8 cellular contexts compared by ENCODE assay signal in the genomic region with DNA sequence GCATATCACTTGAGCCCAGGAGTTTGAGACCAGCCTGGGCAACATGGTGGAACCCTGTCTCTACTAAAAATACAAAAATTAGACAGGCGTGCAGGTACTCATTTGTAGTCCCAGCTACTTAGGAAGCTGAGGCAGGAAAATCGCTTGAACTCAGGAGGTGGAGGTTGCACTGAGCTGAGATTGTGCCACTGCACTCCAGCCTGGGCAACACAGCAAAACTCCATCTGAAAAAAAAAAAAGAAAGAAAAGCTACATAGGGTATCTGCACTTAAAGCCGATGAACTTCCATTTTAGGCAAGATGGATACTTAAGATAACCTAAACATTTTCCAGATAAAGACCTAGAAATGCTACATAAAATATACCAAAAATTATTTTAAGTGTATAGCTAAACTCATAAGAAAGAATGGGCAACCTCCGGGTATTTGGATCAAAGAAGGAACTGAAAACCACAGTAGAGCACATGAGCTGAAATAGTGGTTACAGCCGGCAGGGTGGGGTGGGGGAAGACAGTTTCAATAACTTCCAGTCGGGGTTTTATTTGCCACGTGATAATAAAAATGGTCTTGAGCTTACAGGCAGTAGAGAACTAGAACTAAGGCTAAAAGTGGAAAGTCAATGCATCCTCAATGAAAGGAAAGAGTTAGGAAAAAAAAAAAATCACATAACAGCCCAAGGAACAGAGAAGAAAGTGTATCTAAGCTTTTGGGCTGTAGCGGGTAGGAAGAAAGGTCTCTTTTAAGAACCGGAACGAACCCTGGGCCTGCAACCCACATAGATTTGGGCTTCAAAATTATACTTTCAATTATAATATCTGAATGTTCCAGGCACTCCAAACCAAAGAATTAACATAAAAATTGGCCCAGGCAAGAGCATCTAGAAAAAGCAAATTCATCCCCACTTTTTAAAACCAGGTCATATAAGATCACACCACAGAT. TPM values are rescaled to one million over a fixed set of nuclear protein-coding genes. Genes with fewer than 3 reads are reported as not detected.
DNase-seq lines count a peak whose midpoint lies in the region; ATAC-seq and TF ChIP-seq lines count a peak whose summit lies in the region.

No MANE protein-coding gene starts in this region.

- no peaks in the 10 kb centered on the region for H3K79me2 ChIP-seq in KMS-11 (ENCODE audit: insufficient read depth, low read depth)

- DNase-seq in GM10266 (ENCODE audit: extremely low spot score), result peak; percentile 53
- DNase-seq in activated T-cell treated with anti-CD3 and anti-CD28 coated beads, Interleukin-2, amount 50 U/mL, for 24 hours, result no peak
- DNase-seq in natural killer cell treated with Interleukin-12 subunit alpha and Interleukin-12 subunit beta and Interleukin-15 and Interleukin-18, amount 100 ng/mL, for 72 hours (ENCODE audit: low spot score), result no peak
- DNase-seq in NCI-H2029 treated with DMSO at 0.1 percent for 48 hours (lab: John Stamatoyannopoulos, UW), result no peak
- no peak for DNase-seq in BE2C
- no peak for DNase-seq in NCI-H1105 treated with DMSO at 0.1 percent for 48 hours (lab: John Stamatoyannopoulos, UW)

- H3K4me3 Mint-ChIP-seq in activated T-cell treated with anti-CD3 and anti-CD28 coated beads, Interleukin-2, amount 50 U/mL, for 24 hours, result peak overlapping the region; percentile 39
- H3K4me3 Mint-ChIP-seq in natural killer cell treated with Interleukin-12 subunit alpha and Interleukin-12 subunit beta and Interleukin-15 and Interleukin-18, amount 100 ng/mL, for 72 hours, result peak overlapping the region; percentile 37

- H3K36me3 Mint-ChIP-seq in activated T-cell treated with anti-CD3 and anti-CD28 coated beads, Interleukin-2, amount 50 U/mL, for 24 hours (ENCODE audit: low read depth), result peaks cover 56% of the 10 kb centered on the region
- H3K36me3 Mint-ChIP-seq in natural killer cell treated with Interleukin-12 subunit alpha and Interleukin-12 subunit beta and Interleukin-15 and Interleukin-18, amount 100 ng/mL, for 72 hours, result peaks cover 16% of the 10 kb centered on the region

- peaks cover 24% of the 10 kb centered on the region for H3K4me1 ChIP-seq in KMS-11 (ENCODE audit: low read depth, poor library complexity, severe bottlenecking)
- no peaks in the 10 kb centered on the region for H3K4me1 ChIP-seq in BE2C

- ATAC-seq in GM21717 (IDR thresholded peaks at IDR 0.05; ENCODE audit: unreplicated experiment), result peak; percentile 83
- ATAC-seq in natural killer cell treated with Interleukin-12 subunit alpha and Interleukin-12 subunit beta and Interleukin-15 and Interleukin-18, amount 100 ng/mL, for 72 hours, result peak in 1 of 2 donors; percentile 58

- H3K4me1 Mint-ChIP-seq in activated T-cell treated with anti-CD3 and anti-CD28 coated beads, Interleukin-2, amount 50 U/mL, for 24 hours (ENCODE audit: low read depth), result peaks cover 57% of the 10 kb centered on the region
- peaks cover 29 to 39% of the 10 kb centered on the region in 2 donors for H3K4me1 Mint-ChIP-seq in natural killer cell treated with Interleukin-12 subunit alpha and Interleukin-12 subunit beta and Interleukin-15 and Interleukin-18, amount 100 ng/mL, for 72 hours (ENCODE audit: low read depth in 2 of 2)

- H3K36me3 ChIP-seq in KMS-11 (ENCODE audit: insufficient read depth) (no peaks in the 10 kb centered on the region), BE2C (peaks cover 8% of the 10 kb centered on the region)

- no peaks in the 10 kb centered on the region for H3K9me3 Mint-ChIP-seq in activated T-cell treated with anti-CD3 and anti-CD28 coated beads, Interleukin-2, amount 50 U/mL, for 24 hours
- H3K9me3 Mint-ChIP-seq in natural killer cell treated with Interleukin-12 subunit alpha and Interleukin-12 subunit beta and Interleukin-15 and Interleukin-18, amount 100 ng/mL, for 72 hours, result no peaks in the 10 kb centered on the region

- H3K27ac Mint-ChIP-seq in activated T-cell treated with anti-CD3 and anti-CD28 coated beads, Interleukin-2, amount 50 U/mL, for 24 hours, result peak overlapping the region; percentile 81
- H3K27ac Mint-ChIP-seq in natural killer cell treated with Interleukin-12 subunit alpha and Interleukin-12 subunit beta and Interleukin-15 and Interleukin-18, amount 100 ng/mL, for 72 hours, result peak overlapping the region; percentile 22 to 53

- TF ChIP-seq CTCF in GM10266 (IDR thresholded peaks at IDR 0.05; ENCODE audit: control insufficient read depth, insufficient read depth, low read depth, missing control alignments) (no peak), KMS-11 (conservative IDR thresholded peaks at IDR 0.05; ENCODE audit: low read depth, low read length) (no peak), BE2C (IDR thresholded peaks at IDR 0.05; ENCODE audit: low read depth, low read length) (no peak)

- H3K27me3 ChIP-seq in KMS-11 (ENCODE audit: insufficient read depth, low read depth) (no peaks in the 10 kb centered on the region), BE2C (no peaks in the 10 kb centered on the region)

- H3K9me3 ChIP-seq in BE2C, result no peaks in the 10 kb centered on the region

- no peaks in the 10 kb centered on the region for H3K27me3 Mint-ChIP-seq in activated T-cell treated with anti-CD3 and anti-CD28 coated beads, Interleukin-2, amount 50 U/mL, for 24 hours
- H3K27me3 Mint-ChIP-seq in natural killer cell treated with Interleukin-12 subunit alpha and Interleukin-12 subunit beta and Interleukin-15 and Interleukin-18, amount 100 ng/mL, for 72 hours, result peaks cover 11% of the 10 kb centered on the region in 2 donors

- H4K20me1 ChIP-seq in KMS-11 (ENCODE audit: insufficient read depth), result no peaks in the 10 kb centered on the region

- H2AFZ ChIP-seq in KMS-11 (ENCODE audit: low read depth), result no peak overlapping the region

- H3K4me3 ChIP-seq in KMS-11 (IDR thresholded peaks at IDR 0.05; ENCODE audit: insufficient read depth, low read depth, low read length) (no peak overlapping the region), BE2C (ENCODE audit: low read depth, low read length) (no peak overlapping the region)

- peak overlapping the region; percentile 78 for H3K4me2 ChIP-seq in KMS-11

- no peak overlapping the region; the same call in 1 of the 2 replicates for H3K27ac ChIP-seq in KMS-11

- no peak overlapping the region for H3K9ac ChIP-seq in KMS-11

RNA-seq across cellular contexts. Expression of gene CFDP1, which starts 53.1 kb away (rescaled TPM):
- total RNA-seq in natural killer cell treated with Interleukin-12 subunit alpha and Interleukin-12 subunit beta and Interleukin-15 and Interleukin-18, amount 100 ng/mL, for 72 hours, result 10 to 100 TPM; 29.1 to 49.5 TPM
- 107 TPM for polyA plus RNA-seq in BE2C (2012; ENCODE audit: insufficient read depth, insufficient read length, low read depth)
